ENCODE assay signal across 1 cellular context in the genomic region with DNA sequence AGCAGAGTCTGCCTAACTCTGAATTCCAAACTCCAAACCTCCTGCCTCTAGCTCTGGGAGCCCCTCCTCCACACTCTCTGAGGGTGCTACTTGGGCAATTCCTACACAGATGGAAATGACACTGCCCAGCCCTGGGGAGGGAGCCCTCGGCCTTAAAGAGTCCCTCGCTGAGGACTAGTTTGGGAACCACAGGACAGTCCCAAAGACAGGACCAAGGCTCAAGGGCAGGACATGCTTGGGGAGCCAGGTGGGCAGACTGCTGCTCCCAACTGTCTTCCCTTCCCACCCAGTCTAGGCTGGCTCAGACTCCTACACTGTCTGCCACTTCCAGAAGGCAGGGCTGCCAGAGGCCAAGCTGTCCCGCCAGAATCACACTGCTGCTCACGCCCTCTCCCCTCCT.
TF ChIP-seq lines count a peak whose summit lies in the region.

No MANE protein-coding gene starts in this region.

TF ChIP-seq in HEK293, 187 proteins besides CTCF, POLR2A, EP300 and RAD21 (continued from another document):
- TF ChIP-seq, protein P1, sequence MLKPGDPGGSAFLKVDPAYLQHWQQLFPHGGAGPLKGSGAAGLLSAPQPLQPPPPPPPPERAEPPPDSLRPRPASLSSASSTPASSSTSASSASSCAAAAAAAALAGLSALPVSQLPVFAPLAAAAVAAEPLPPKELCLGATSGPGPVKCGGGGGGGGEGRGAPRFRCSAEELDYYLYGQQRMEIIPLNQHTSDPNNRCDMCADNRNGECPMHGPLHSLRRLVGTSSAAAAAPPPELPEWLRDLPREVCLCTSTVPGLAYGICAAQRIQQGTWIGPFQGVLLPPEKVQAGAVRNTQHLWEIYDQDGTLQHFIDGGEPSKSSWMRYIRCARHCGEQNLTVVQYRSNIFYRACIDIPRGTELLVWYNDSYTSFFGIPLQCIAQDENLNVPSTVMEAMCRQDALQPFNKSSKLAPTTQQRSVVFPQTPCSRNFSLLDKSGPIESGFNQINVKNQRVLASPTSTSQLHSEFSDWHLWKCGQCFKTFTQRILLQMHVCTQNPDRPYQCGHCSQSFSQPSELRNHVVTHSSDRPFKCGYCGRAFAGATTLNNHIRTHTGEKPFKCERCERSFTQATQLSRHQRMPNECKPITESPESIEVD (tag by site-specific recombination; IDR thresholded peaks at IDR 0.05), result no peak
- TF ChIP-seq ZNF785 (tag by site-specific recombination; IDR thresholded peaks at IDR 0.05) (no peak), ZFHX2 (tag by site-specific recombination; conservative IDR thresholded peaks at IDR 0.05) (0 out of 2 replicates have a peak, but pooled peaks have one; percentile 17), OVOL3 (tag by site-specific recombination; IDR thresholded peaks at IDR 0.05) (no peak), ZNF391 (tag by site-specific recombination; IDR thresholded peaks at IDR 0.05; ENCODE audit: borderline replicate concordance, low read depth) (no peak), ZNF600 (tag by site-specific recombination; IDR thresholded peaks at IDR 0.05) (peak; percentile 54)
- TF ChIP-seq, protein P2, sequence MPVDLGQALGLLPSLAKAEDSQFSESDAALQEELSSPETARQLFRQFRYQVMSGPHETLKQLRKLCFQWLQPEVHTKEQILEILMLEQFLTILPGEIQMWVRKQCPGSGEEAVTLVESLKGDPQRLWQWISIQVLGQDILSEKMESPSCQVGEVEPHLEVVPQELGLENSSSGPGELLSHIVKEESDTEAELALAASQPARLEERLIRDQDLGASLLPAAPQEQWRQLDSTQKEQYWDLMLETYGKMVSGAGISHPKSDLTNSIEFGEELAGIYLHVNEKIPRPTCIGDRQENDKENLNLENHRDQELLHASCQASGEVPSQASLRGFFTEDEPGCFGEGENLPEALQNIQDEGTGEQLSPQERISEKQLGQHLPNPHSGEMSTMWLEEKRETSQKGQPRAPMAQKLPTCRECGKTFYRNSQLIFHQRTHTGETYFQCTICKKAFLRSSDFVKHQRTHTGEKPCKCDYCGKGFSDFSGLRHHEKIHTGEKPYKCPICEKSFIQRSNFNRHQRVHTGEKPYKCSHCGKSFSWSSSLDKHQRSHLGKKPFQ (tag by site-specific recombination; IDR thresholded peaks at IDR 0.05), result no peak
